8 cellular contexts compared by ENCODE assay signal in the genomic region with DNA sequence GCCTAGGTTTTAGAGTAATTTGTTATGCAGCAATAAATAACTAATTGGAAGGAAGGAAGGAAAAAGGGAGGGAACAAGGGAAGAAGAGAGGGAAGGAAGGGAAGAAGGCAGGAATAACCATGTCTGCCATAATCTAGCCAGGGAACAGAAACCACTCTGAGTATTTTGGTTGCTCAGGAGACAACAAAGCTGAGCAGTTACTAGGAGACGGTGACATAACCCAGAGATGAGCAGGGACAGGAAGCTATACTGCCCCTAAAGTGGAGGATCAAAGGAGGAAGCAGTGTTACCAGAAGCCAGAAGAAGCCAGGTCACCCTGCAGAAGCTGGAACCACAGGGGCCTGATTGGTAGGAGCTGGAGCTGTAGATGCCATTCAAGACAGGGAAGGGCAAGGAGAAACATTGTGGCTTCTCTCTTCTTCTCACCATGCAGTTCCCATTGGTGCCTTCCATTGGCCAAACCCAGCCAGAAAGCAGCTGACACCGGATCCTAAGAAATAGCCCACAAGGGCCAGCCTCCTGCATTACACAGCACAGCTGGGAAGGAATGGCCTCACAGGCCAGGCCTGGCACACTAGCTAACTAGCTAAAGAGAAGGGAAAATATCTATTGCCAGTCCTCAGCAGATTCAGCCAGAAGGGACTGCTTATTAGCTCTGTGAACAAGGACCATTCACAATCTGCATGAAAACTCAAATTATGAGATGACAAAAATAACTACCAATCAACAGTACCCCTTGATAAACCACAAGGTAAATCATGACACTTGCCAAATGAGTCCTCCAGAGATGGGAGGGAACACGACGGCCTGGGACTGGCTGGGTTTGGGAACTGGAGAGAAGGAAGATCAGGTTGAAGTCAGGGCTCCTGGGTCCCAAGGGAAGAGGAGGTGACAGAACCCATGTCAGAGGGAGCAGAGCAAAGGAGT.
DNase-seq lines count a peak whose midpoint lies in the region; ATAC-seq and TF ChIP-seq lines count a peak whose summit lies in the region.

No MANE protein-coding gene starts in this region.

- no peaks in the 10 kb centered on the region for H3K9me3 Mint-ChIP-seq in CD4-positive, alpha-beta T cell
- H3K9me3 Mint-ChIP-seq in T-cell, result peaks cover 0 to 1% (median 0%) of the 10 kb centered on the region in 3 donors

- peaks cover 17% of the 10 kb centered on the region for H3K27me3 ChIP-seq in CD4-positive, alpha-beta T cell (ENCODE audit: control insufficient read depth, insufficient read depth, low read length)

- peaks cover 19% of the 10 kb centered on the region for H3K4me1 Mint-ChIP-seq in CD4-positive, alpha-beta T cell (ENCODE audit: low read depth)
- peaks cover 10 to 18% (median 17%) of the 10 kb centered on the region in 3 donors for H3K4me1 Mint-ChIP-seq in T-cell

- H3K27ac ChIP-seq in CD4-positive, alpha-beta T cell (ENCODE audit: low read depth, low read length), result no peak overlapping the region

- CTCF ChIA-PET in CD4-positive, alpha-beta T cell (lab: Charles Lee), result interaction anchor here (0.9 kb wide), 1 partner anchor 32 kb away, joined by 3 read pairs; no protein-coding TSS in a partner anchor
- CTCF ChIA-PET in T-cell (lab: Charles Lee), result interaction anchor here in 1 of 2 donors (0.9 kb wide), 1 partner anchor 68 kb away, joined by 3 read pairs; no protein-coding TSS in a partner anchor

- H3K9me3 ChIP-seq in CD4-positive, alpha-beta T cell (ENCODE audit: control insufficient read depth, low read length), result no peaks in the 10 kb centered on the region

- ATAC-seq in CD4-positive, alpha-beta T cell (ENCODE audit: poor library complexity), result no peak
- ATAC-seq in GM19043 (IDR thresholded peaks at IDR 0.05; ENCODE audit: low read depth, unreplicated experiment) (peak; percentile 33), HG03097 (IDR thresholded peaks at IDR 0.05; ENCODE audit: low FRiP score, unreplicated experiment) (peak; percentile 30), T-cell (replicated peaks in 1 of 4) (no peak)

- H3K27me3 Mint-ChIP-seq in CD4-positive, alpha-beta T cell, result peaks cover 62% of the 10 kb centered on the region
- peaks cover 45 to 54% of the 10 kb centered on the region in 2 donors for H3K27me3 Mint-ChIP-seq in T-cell

- peak overlapping the region; percentile 46 for H3K4me3 Mint-ChIP-seq in CD4-positive, alpha-beta T cell
- H3K4me3 Mint-ChIP-seq in T-cell, result peak overlapping the region; percentile 10 to 56 (median 44)

- no peaks in the 10 kb centered on the region for H3K36me3 Mint-ChIP-seq in CD4-positive, alpha-beta T cell (ENCODE audit: low read depth)
- no peaks in the 10 kb centered on the region for H3K36me3 Mint-ChIP-seq in T-cell

- in situ Hi-C loops in ACHN (cut with HindIII; ENCODE audit: low pct_ligation_motif_present, low pct_unique_long_range_greater_than_20kb, low sequenced_read_pairs), result no loop called here

- no peak overlapping the region for H3K27ac Mint-ChIP-seq in CD4-positive, alpha-beta T cell
- H3K27ac Mint-ChIP-seq in T-cell, result no peak overlapping the region

- intact Hi-C loops in CD4-positive, alpha-beta T cell (cut with DNase I, micrococcal nuclease), result loop anchor here in 1 of 2 experiments (5.0 kb wide), 1 partner anchor 75 kb away; no protein-coding TSS in a partner anchor

- no peak for DNase-seq in CD4-positive, alpha-beta T cell
- no peak for DNase-seq in T-cell
- no peak for DNase-seq in GM03348 (ENCODE audit: low spot score)
- DNase-seq in ACHN, result no peak
- DNase-seq in NCI-H2196 treated with DMSO at 0.1 percent for 48 hours (lab: John Stamatoyannopoulos, UW; ENCODE audit: unreplicated experiment), result no peak
- no peak for DNase-seq in NCI-H1105 (lab: John Stamatoyannopoulos, UW)

- no peak for TF ChIP-seq CTCF in CD4-positive, alpha-beta T cell (IDR thresholded peaks at IDR 0.05)

- POLR2A ChIA-PET in CD4-positive, alpha-beta T cell (lab: Charles Lee), result no interaction called here
- POLR2A ChIA-PET in T-cell (lab: Charles Lee), result no interaction called here

Comparison
In these comparisons a context has a peak if more than half of its experiments do, and no peak if none do; other contexts are left out.
1. ATAC-seq: peak in GM19043 (single experiment) and HG03097 (single experiment); none in CD4-positive, alpha-beta T cell (single experiment) and T-cell (0 of 4).